In the genomic region with DNA sequence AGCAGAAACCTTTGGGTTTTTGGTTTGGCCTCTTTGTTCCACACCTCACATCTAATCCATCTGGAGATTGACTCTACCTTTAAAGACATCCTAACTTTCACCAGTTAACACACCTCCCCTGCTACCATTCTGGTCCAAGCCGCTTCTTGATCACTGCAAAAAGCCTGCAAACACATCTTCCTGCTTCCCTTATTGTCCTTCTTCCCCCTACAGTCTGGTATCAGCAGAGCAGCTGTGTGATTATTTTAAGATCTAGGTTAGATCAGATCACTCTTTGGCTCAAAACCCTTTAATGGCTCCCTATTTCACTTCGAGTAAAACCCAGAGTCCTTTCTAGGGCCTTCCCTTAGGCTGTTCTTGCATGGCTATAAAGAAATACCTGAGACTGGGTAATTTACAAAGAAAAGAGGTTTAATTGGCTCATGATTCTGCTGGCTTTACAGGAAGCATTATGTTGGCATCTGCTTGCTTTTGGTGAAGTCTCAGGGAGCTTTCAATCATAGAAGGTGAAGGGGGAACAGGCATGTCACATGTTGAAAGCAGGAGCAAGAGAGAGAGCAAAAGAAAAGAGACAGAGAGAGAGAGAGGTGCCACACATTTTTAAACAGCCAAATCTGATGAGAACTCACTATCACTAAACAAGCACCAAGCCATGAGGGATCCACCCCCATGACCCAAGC, we compare ENCODE assay signal across 1 cellular context.
TF ChIP-seq lines count a peak whose summit lies in the region.

No MANE protein-coding gene starts in this region.

TF ChIP-seq in HCT116, 20 proteins besides CTCF, POLR2A, EP300 and RAD21:
- TF ChIP-seq FOSL1 (IDR thresholded peaks at IDR 0.05; ENCODE audit: low read depth) (no peak), POLR2AphosphoS5 (IDR thresholded peaks at IDR 0.05; ENCODE audit: low read depth, low read length) (no peak)
